10 cellular contexts compared by ENCODE assay signal in genomic region chr12:109952160-109952858, GRCh38. TPM values are rescaled to one million over a fixed set of nuclear protein-coding genes. Genes with fewer than 3 reads are reported as not detected.
DNase-seq lines count a peak whose midpoint lies in the region; ATAC-seq and TF ChIP-seq lines count a peak whose summit lies in the region.
"Had no signal": no experiment of that assay in that cellular context is flagged by ENCODE, and none has a peak within 500 bp of the region (broad histone marks: within the 10 kb centered on the region; RNA-seq: fewer than 3 reads in every experiment).

No MANE protein-coding gene starts in this region.

- peaks cover 23% of the 10 kb centered on the region for H3K4me1 Mint-ChIP-seq in activated CD4-positive, alpha-beta memory T cell treated with anti-CD3 and anti-CD28 coated beads for 36 hours (ENCODE audit: low read depth)

- no peaks in the 10 kb centered on the region for H3K27me3 Mint-ChIP-seq in activated CD4-positive, alpha-beta memory T cell treated with anti-CD3 and anti-CD28 coated beads for 36 hours
- H3K27me3 Mint-ChIP-seq: central memory CD8-positive, alpha-beta T cell had no signal

- POLR2A ChIA-PET in AG04450 (lab: Yijun Ruan, JAX), result interaction anchor here (1.5 to 1.9 kb wide), 2 partner anchors 12 to 47 kb away, joined by 3 to 8 read pairs; partner anchors contain the start of gene ANKRD13A
- POLR2A ChIA-PET in activated CD4-positive, alpha-beta memory T cell treated with anti-CD3 and anti-CD28 coated beads for 36 hours (lab: Charles Lee), result interaction anchor here (0.6 kb wide), 1 partner anchor 79 kb away, joined by 3 read pairs; no protein-coding TSS in a partner anchor

- peak overlapping the region; percentile 64 for H3K27ac Mint-ChIP-seq in activated CD4-positive, alpha-beta memory T cell treated with anti-CD3 and anti-CD28 coated beads for 36 hours

- H3K4me3 ChIP-seq in AG04450 (ENCODE audit: low read depth, low read length), result no peak overlapping the region
- no peak overlapping the region for H3K4me3 ChIP-seq in lower leg skin (ENCODE audit: low read depth, poor library complexity, severe bottlenecking)

- CTCF ChIA-PET in AG04450 (lab: Charles Lee), result interaction anchor here (1.2 to 1.3 kb wide), 2 partner anchors 11 to 99 kb away, joined by 3 to 4 read pairs; no protein-coding TSS in a partner anchor
- CTCF ChIA-PET in activated CD4-positive, alpha-beta memory T cell treated with anti-CD3 and anti-CD28 coated beads for 36 hours (lab: Charles Lee), result interaction anchor here (0.6 kb wide), 1 partner anchor 27 kb away, joined by 3 read pairs; no protein-coding TSS in a partner anchor

- H3K36me3 Mint-ChIP-seq in activated CD4-positive, alpha-beta memory T cell treated with anti-CD3 and anti-CD28 coated beads for 36 hours, result peaks cover 49% of the 10 kb centered on the region

- no peaks in the 10 kb centered on the region for H3K27me3 ChIP-seq in AG04450 (ENCODE audit: control insufficient read depth, insufficient read depth, low read length)

- no peaks in the 10 kb centered on the region for H3K9me3 ChIP-seq in AG04450 (ENCODE audit: control insufficient read depth, insufficient read depth, low read length)

- no peaks in the 10 kb centered on the region for H3K9me3 Mint-ChIP-seq in activated CD4-positive, alpha-beta memory T cell treated with anti-CD3 and anti-CD28 coated beads for 36 hours
- H3K9me3 Mint-ChIP-seq: central memory CD8-positive, alpha-beta T cell had no signal

- intact Hi-C loops in activated CD4-positive, alpha-beta memory T cell treated with anti-CD3 and anti-CD28 coated beads for 36 hours (cut with micrococcal nuclease), result no loop called here
- intact Hi-C loops in lower leg skin (cut with DNase I; ENCODE audit: low total_unique reads), result no loop called here

- no peak for TF ChIP-seq POLR2A in lower leg skin (IDR thresholded peaks at IDR 0.05)

- TF ChIP-seq CTCF in AG04450 (IDR thresholded peaks at IDR 0.05; ENCODE audit: low read depth, low read length) (no peak), lower leg skin (IDR thresholded peaks at IDR 0.05) (no peak)

- H3K4me3 Mint-ChIP-seq in activated CD4-positive, alpha-beta memory T cell treated with anti-CD3 and anti-CD28 coated beads for 36 hours, result no peak overlapping the region
- H3K4me3 Mint-ChIP-seq: central memory CD8-positive, alpha-beta T cell had no signal

- DNase-seq in AG04450 (ENCODE audit: low read depth, low spot score), result no peak
- peak; percentile 18 for DNase-seq in activated CD4-positive, alpha-beta memory T cell treated with anti-CD3 and anti-CD28 coated beads for 36 hours
- DNase-seq in medulla oblongata (ENCODE audit: extremely low spot score), result peak; percentile 76
- DNase-seq in DMS 273 (lab: John Stamatoyannopoulos, UW; ENCODE audit: unreplicated experiment), result no peak
- DNase-seq in lower leg skin (ENCODE audit: low spot score in 2 of 2), result no peak
- no peak for DNase-seq in RKO (ENCODE audit: low spot score)
- DNase-seq: Karpas-422 had no signal

- peak overlapping the region; percentile 99 for H3K27ac ChIP-seq in AG04450 (ENCODE audit: low read depth, low read length)

- 87 to 93% methylated on average over 11 of the region's 11 CpGs for WGBS in lower leg skin, 2 donors

- peak; percentile 47 for ATAC-seq in GM21367 (IDR thresholded peaks at IDR 0.05; ENCODE audit: unreplicated experiment)
- ATAC-seq in GM21390 (IDR thresholded peaks at IDR 0.05; ENCODE audit: unreplicated experiment), result no peak

RNA-seq across cellular contexts. Expression of gene GIT2, which starts 43.9 kb away (rescaled TPM):
- polyA plus RNA-seq in AG04450 (2011; rRNA removed), result 57.9 and 62.0 TPM in 2 replicates
- 69.9 and 70.6 TPM in 2 replicates for polyA minus RNA-seq in AG04450 (2011; rRNA and poly(A)+ RNA removed)
- 10 to 100 TPM; 52.1 to 56.7 TPM for total RNA-seq in activated CD4-positive, alpha-beta memory T cell treated with anti-CD3 and anti-CD28 coated beads for 36 hours
- 10 to 100 TPM; 25.2 to 31.8 (median 28.5) TPM for total RNA-seq in lower leg skin

RNA-seq across cellular contexts. Expression of gene ANKRD13A, which starts 46.9 kb away (rescaled TPM):
- 202 and 246 TPM in 2 replicates for polyA plus RNA-seq in AG04450 (2011; rRNA removed)
- polyA minus RNA-seq in AG04450 (2011; rRNA and poly(A)+ RNA removed), result 206 and 257 TPM in 2 replicates
- 10 to 100 TPM; 45.0 to 46.6 TPM for total RNA-seq in activated CD4-positive, alpha-beta memory T cell treated with anti-CD3 and anti-CD28 coated beads for 36 hours
- total RNA-seq in lower leg skin, result 100 to 1,000 TPM in 3 of 4 donors, 10 to 100 TPM in 1; 97.7 to 184 (median 143) TPM

RNA-seq across cellular contexts. Expression of gene TCHP, which starts 52.2 kb away (rescaled TPM):
- polyA plus RNA-seq in AG04450 (2011; rRNA removed), result 7.6 and 9.1 TPM in 2 replicates
- 4.5 and 6.4 TPM in 2 replicates for polyA minus RNA-seq in AG04450 (2011; rRNA and poly(A)+ RNA removed)
- 10 to 100 TPM; 21.2 to 21.3 TPM for total RNA-seq in activated CD4-positive, alpha-beta memory T cell treated with anti-CD3 and anti-CD28 coated beads for 36 hours
- 10 to 100 TPM; 28.3 to 61.5 (median 36.3) TPM for total RNA-seq in lower leg skin

Comparison
In these comparisons a context has a peak if more than half of its experiments do, and no peak if none do; other contexts are left out.
1. DNase-seq: peak in activated CD4-positive, alpha-beta memory T cell treated with anti-CD3 and anti-CD28 coated beads for 36 hours (single experiment) and medulla oblongata (single experiment); none in AG04450 (single experiment), DMS 273 (single experiment), lower leg skin (0 of 2) and RKO (single experiment).